In genomic region chr10:97726636-97727178, GRCh38 we compare ENCODE assay signal across 9 cellular contexts. TPM values are rescaled to one million over a fixed set of nuclear protein-coding genes. Genes with fewer than 3 reads are reported as not detected.
A peak's percentile ranks its signal among the peaks of the same experiment; 100 is the strongest.
DNase-seq lines count a peak whose midpoint lies in the region; ATAC-seq, FAIRE-seq and TF ChIP-seq lines count a peak whose summit lies in the region.
"Had no signal": no experiment of that assay in that cellular context is flagged by ENCODE, and none has a peak within 500 bp of the region (broad histone marks: within the 10 kb centered on the region; RNA-seq: fewer than 3 reads in every experiment).

No MANE protein-coding gene starts in this region.

- H3K9ac ChIP-seq in GM12878 (ENCODE audit: control insufficient read depth, insufficient read depth, low read length) (no peak overlapping the region), subcutaneous abdominal adipose tissue (ENCODE audit: low read length in 5 of 5) (no peak overlapping the region)

- H3K9me3 ChIP-seq in GM12878 (replicated peaks; ENCODE audit: control insufficient read depth, insufficient read depth, low read length) = no peaks in the 10 kb centered on the region; the same call in 2 of the 3 replicates
- no peaks in the 10 kb centered on the region for H3K9me3 ChIP-seq in subcutaneous abdominal adipose tissue (ENCODE audit: control insufficient read depth in 5 of 5, low read length in 5 of 5)

- no peak for FAIRE-seq in GM12878 (lab: Jason Lieb, UNC)
- FAIRE-seq: GM19239 had no signal

- POLR2A ChIA-PET in GM12878 (lab: Charles Lee) = no interaction called here

- in situ Hi-C loops in GM12878 (cut with MboI) = no loop called here

- CTCF ChIA-PET in GM12878 (lab: Yijun Ruan, JAX) = interaction anchor here (1.1 to 21.5 kb wide), 4 partner anchors 9 to 142 kb away, joined by 3 to 416 read pairs (median 15); partner anchors contain the start of genes MARVELD1 and ZFYVE27

- H3K27ac ChIP-seq in GM12878 (ENCODE audit: control insufficient read depth, insufficient read depth) (no peak overlapping the region), subcutaneous abdominal adipose tissue (ENCODE audit: low read depth, low read length) (no peak overlapping the region)

- SMC1A ChIA-PET in GM12878 (lab: Charles Lee; ENCODE audit: uncharacterized antibody, unreplicated experiment) = interaction anchor here (0.8 to 1.0 kb wide), 3 partner anchors 24 to 50 kb away, joined by 3 read pairs; no protein-coding TSS in a partner anchor

- no peak overlapping the region for H3K4me2 ChIP-seq in GM12878 (ENCODE audit: control insufficient read depth, insufficient read depth)

- no peak overlapping the region for H2AFZ ChIP-seq in GM12878 (ENCODE audit: control insufficient read depth, low read depth, low read length)

- H3K27me3 ChIP-seq in GM12878 (replicated peaks in 1 of 2; ENCODE audit: control insufficient read depth in 2 of 2, insufficient read depth in 2 of 2, low read length in 1 of 2) (no peaks in the 10 kb centered on the region), kidney epithelial cell (ENCODE audit: control insufficient read depth, insufficient read depth, low read length) (no peaks in the 10 kb centered on the region), subcutaneous abdominal adipose tissue (ENCODE audit: control insufficient read depth in 5 of 5, insufficient read depth in 4 of 5, low read length in 5 of 5) (no peaks in the 10 kb centered on the region)

- no peak for TF ChIP-seq RAD21 in GM12878 (IDR thresholded peaks at IDR 0.05; ENCODE audit: insufficient read depth, low read depth, low read length)

- H3K4me3 ChIP-seq in GM12878 (no peak overlapping the region), kidney epithelial cell (ENCODE audit: low read depth, low read length) (peak overlapping the region; percentile 42), subcutaneous abdominal adipose tissue (ENCODE audit: low read depth in 1 of 5, low read length in 5 of 5) (peak overlapping the region; percentile 13 to 49 (median 26))

- TF ChIP-seq CTCF in GM12878 (IDR thresholded peaks at IDR 0.05 in 2 of 3, conservative IDR thresholded peaks at IDR 0.05 in 1 of 3; ENCODE audit: control insufficient read depth in 2 of 3, extremely low read depth in 1 of 3, insufficient read depth in 1 of 3, low read depth in 3 of 3, low read length in 3 of 3) (no peak), kidney epithelial cell (IDR thresholded peaks at IDR 0.05; ENCODE audit: insufficient read depth, low read length, poor library complexity, severe bottlenecking) (no peak)

- no peaks in the 10 kb centered on the region for H3K36me3 ChIP-seq in GM12878 (ENCODE audit: control insufficient read depth in 2 of 2, insufficient read depth in 2 of 2, low read length in 1 of 2)
- H3K36me3 ChIP-seq in kidney epithelial cell (ENCODE audit: control insufficient read depth, insufficient read depth, low read length) = no peaks in the 10 kb centered on the region
- no peaks in the 10 kb centered on the region for H3K36me3 ChIP-seq in subcutaneous abdominal adipose tissue (ENCODE audit: control insufficient read depth in 5 of 5, insufficient read depth in 5 of 5, low read length in 5 of 5)

- intact Hi-C loops in GM12878 (cut with micrococcal nuclease; ENCODE audit: unreplicated experiment) = no loop called here

- RAD21 ChIA-PET in GM12878 (lab: Charles Lee; ENCODE audit: unreplicated experiment) = interaction anchor here (0.7 to 1.1 kb wide), 2 partner anchors 25 to 41 kb away, joined by 3 to 7 read pairs; no protein-coding TSS in a partner anchor

- no peaks in the 10 kb centered on the region for H3K79me2 ChIP-seq in GM12878 (ENCODE audit: control insufficient read depth, insufficient read depth, low read length)

- no peaks in the 10 kb centered on the region for H3K4me1 ChIP-seq in GM12878 (ENCODE audit: control insufficient read depth, insufficient read depth, low read length)
- peaks cover 0 to 8% (median 5%) of the 10 kb centered on the region in 5 donors for H3K4me1 ChIP-seq in subcutaneous abdominal adipose tissue (ENCODE audit: control insufficient read depth in 5 of 5, insufficient read depth in 5 of 5, low read length in 5 of 5)

- TF ChIP-seq POLR2A in GM12878 (IDR thresholded peaks at IDR 0.05; ENCODE audit: low read depth, low read length) = no peak

- H4K20me1 ChIP-seq in GM12878 (ENCODE audit: control insufficient read depth, insufficient read depth) = no peaks in the 10 kb centered on the region

- ATAC-seq in GM12878 = no peak
- no peak for ATAC-seq in GM19455 (IDR thresholded peaks at IDR 0.05; ENCODE audit: unreplicated experiment)

- DNase-seq in HT1080 (ENCODE audit: low read depth) (peak; percentile 84), GM12878 (ENCODE audit: low read depth, low spot score) (no peak), kidney epithelial cell (ENCODE audit: low read depth) (no peak), SW480 (ENCODE audit: low spot score) (no peak), GF-D8 (lab: John Stamatoyannopoulos, UW) (no peak)
- DNase-seq: NCI-H2171 treated with DMSO at 0.1 percent for 48 hours had no signal

- 58% methylated on average over 8 of the region's 8 CpGs for WGBS in GM12878 (ENCODE audit: insufficient coverage, insufficient replicate concordance, low lambda C conversion rate, missing lambda C conversion rate)

- no TSS peak for BruUV-seq in GM12878 (replicated peaks; lab: Mats Ljungman, UMichigan)

- no peak for TF ChIP-seq EP300 in GM12878 (IDR thresholded peaks at IDR 0.05; ENCODE audit: borderline replicate concordance in 1 of 2, control insufficient read depth in 1 of 2, low read depth in 2 of 2, low read length in 2 of 2)

RNA-seq across cellular contexts. Expression of gene ZFYVE27, which starts 10.2 kb away (rescaled TPM):
- total RNA-seq in HT1080 (2014; rRNA removed; shearing (Covaris generic)) = 19.4 and 20.9 TPM in 2 replicates
- polyA plus RNA-seq in HT1080 (2015; cell fraction: cytosol; rRNA removed) = 13.7 and 14.0 TPM in 2 replicates
- polyA plus RNA-seq in HT1080 (2015; cell fraction: nucleus; rRNA removed) = 44.9 and 49.2 TPM in 2 replicates
- 105 and 111 TPM in 2 replicates for total RNA-seq in GM12878 (2013; cell fraction: nucleolus; rRNA removed)
- total RNA-seq in GM12878 (2014; rRNA removed) (25.7 and 28.9 TPM in 2 replicates), GM12878 (2014; rRNA removed; fragmentation: Illumina TruSeq; extraction: Trizol) (14.5 and 16.4 TPM in 2 replicates), GM12878 (2021) (23.7 and 25.3 TPM in 2 replicates), kidney epithelial cell (31.8 and 32.3 TPM in 2 replicates)
- polyA plus RNA-seq in GM12878 (2011; ENCODE audit: low read depth) = 10.4 TPM
- polyA plus RNA-seq in GM12878 (2011; rRNA removed) (20.3 and 28.2 TPM in 2 replicates), GM12878 (2014; fragmentation: Illumina TruSeq; extraction: Trizol) (11.1 and 16.6 TPM in 2 replicates), GM12878 (2014; fragmentation: Nextera tagmentation; extraction: Ambion mirVana) (1 to 10 TPM; 1.1 to 1.3 TPM), GM12878 (2014; rRNA removed) (26.2 and 26.3 TPM in 2 replicates), GM12878 (2016; fragmentation: Nextera tagmentation; extraction: Ambion mirVana) (10 to 100 TPM; 20.8 to 22.1 TPM)
- 26.9 and 33.5 TPM in 2 replicates for polyA plus RNA-seq in GM12878 (2011; cell fraction: cytosol; rRNA removed)
- 117 TPM in 2 replicates for polyA plus RNA-seq in GM12878 (2011; cell fraction: nucleus; rRNA removed)
- 18.7 and 19.2 TPM in 2 replicates for polyA plus RNA-seq in GM12878 (2012)
- polyA minus RNA-seq in GM12878 (2011; rRNA and poly(A)+ RNA removed) = 21.9 and 42.0 TPM in 2 replicates
- 7.0 and 12.7 TPM in 2 replicates for polyA minus RNA-seq in GM12878 (2011; cell fraction: cytosol; rRNA and poly(A)+ RNA removed)
- polyA minus RNA-seq in GM12878 (2011; cell fraction: nucleus; rRNA and poly(A)+ RNA removed) = 46.1 and 55.0 TPM in 2 replicates

RNA-seq across cellular contexts. Expression of gene MARVELD1, which starts 13.2 kb away (rescaled TPM):
- total RNA-seq in HT1080 (2014; rRNA removed; shearing (Covaris generic)) = 40.5 and 48.1 TPM in 2 replicates
- polyA plus RNA-seq in HT1080 (2015; cell fraction: cytosol; rRNA removed) = 63.4 and 64.3 TPM in 2 replicates
- polyA plus RNA-seq in HT1080 (2015; cell fraction: nucleus; rRNA removed) = 45.5 and 52.2 TPM in 2 replicates
- total RNA-seq in GM12878 (2013; cell fraction: nucleolus; rRNA removed) = 4.2 and 6.0 TPM in 2 replicates
- total RNA-seq in GM12878 (2014; rRNA removed) (2.8 TPM in 2 replicates), GM12878 (2014; rRNA removed; fragmentation: Illumina TruSeq; extraction: Trizol) (2.6 and 3.5 TPM in 2 replicates), GM12878 (2021) (7.4 and 8.4 TPM in 2 replicates), kidney epithelial cell (31.0 and 37.2 TPM in 2 replicates)
- 1.2 TPM for polyA plus RNA-seq in GM12878 (2011; ENCODE audit: low read depth)
- polyA plus RNA-seq in GM12878 (2011; rRNA removed) (0.32 and 0.54 TPM in 2 replicates), GM12878 (2014; fragmentation: Illumina TruSeq; extraction: Trizol) (8.1 and 10.0 TPM in 2 replicates), GM12878 (2014; fragmentation: Nextera tagmentation; extraction: Ambion mirVana) (1 to 10 TPM; 2.8 TPM), GM12878 (2014; rRNA removed) (6.0 and 7.0 TPM in 2 replicates), GM12878 (2016; fragmentation: Nextera tagmentation; extraction: Ambion mirVana) (1 to 10 TPM; 2.7 to 3.6 TPM)
- polyA plus RNA-seq in GM12878 (2011; cell fraction: cytosol; rRNA removed) = 0.50 and 0.79 TPM in 2 replicates
- polyA plus RNA-seq in GM12878 (2011; cell fraction: nucleus; rRNA removed) = 1.3 and 1.5 TPM in 2 replicates
- polyA plus RNA-seq in GM12878 (2012) = 1.5 and 2.2 TPM in 2 replicates
- polyA minus RNA-seq in GM12878 (2011; rRNA and poly(A)+ RNA removed) = 0.15 and 0.21 TPM in 2 replicates
- 0.40 and 0.73 TPM in 2 replicates for polyA minus RNA-seq in GM12878 (2011; cell fraction: cytosol; rRNA and poly(A)+ RNA removed)
- polyA minus RNA-seq in GM12878 (2011; cell fraction: nucleus; rRNA and poly(A)+ RNA removed) = 0.38 and 0.48 TPM in 2 replicates

RNA-seq across cellular contexts. Expression of gene AVPI1, which starts 39.7 kb away (rescaled TPM):
- total RNA-seq in HT1080 (2014; rRNA removed; shearing (Covaris generic)) = 27.4 and 34.9 TPM in 2 replicates
- 14.5 and 16.8 TPM in 2 replicates for polyA plus RNA-seq in HT1080 (2015; cell fraction: cytosol; rRNA removed)
- polyA plus RNA-seq in HT1080 (2015; cell fraction: nucleus; rRNA removed) = 8.9 and 12.3 TPM in 2 replicates
- total RNA-seq in GM12878 (2013; cell fraction: nucleolus; rRNA removed) = 1.4 and 2.5 TPM in 2 replicates
- total RNA-seq in GM12878 (2014; rRNA removed) (0.82 and 1.1 TPM in 2 replicates), GM12878 (2014; rRNA removed; fragmentation: Illumina TruSeq; extraction: Trizol) (0.37 and 0.63 TPM in 2 replicates), GM12878 (2021) (1.1 and 1.4 TPM in 2 replicates), kidney epithelial cell (17.2 and 18.9 TPM in 2 replicates)
- polyA plus RNA-seq in GM12878 (2011; ENCODE audit: low read depth) = 1.2 TPM
- polyA plus RNA-seq in GM12878 (2011; rRNA removed) (0.43 and 1.0 TPM in 2 replicates), GM12878 (2014; fragmentation: Illumina TruSeq; extraction: Trizol) (0.21 and 0.65 TPM in 2 replicates), GM12878 (2014; fragmentation: Nextera tagmentation; extraction: Ambion mirVana) (under 1 TPM; 0.08 to 0.13 TPM), GM12878 (2014; rRNA removed) (0.65 and 1.2 TPM in 2 replicates), GM12878 (2016; fragmentation: Nextera tagmentation; extraction: Ambion mirVana) (1 to 10 TPM; 1.3 to 1.4 TPM)
- polyA plus RNA-seq in GM12878 (2011; cell fraction: cytosol; rRNA removed) = 1.4 and 1.9 TPM in 2 replicates
- polyA plus RNA-seq in GM12878 (2011; cell fraction: nucleus; rRNA removed) = 0.73 and 0.83 TPM in 2 replicates
- 1.2 and 1.6 TPM in 2 replicates for polyA plus RNA-seq in GM12878 (2012)
- polyA minus RNA-seq in GM12878 (2011; rRNA and poly(A)+ RNA removed) = 0.66 and 0.93 TPM in 2 replicates
- polyA minus RNA-seq in GM12878 (2011; cell fraction: cytosol; rRNA and poly(A)+ RNA removed) = 7.1 and 8.2 TPM in 2 replicates
- polyA minus RNA-seq in GM12878 (2011; cell fraction: nucleus; rRNA and poly(A)+ RNA removed) = 1.3 and 1.8 TPM in 2 replicates

RNA-seq across cellular contexts. Expression of gene SFRP5, which starts 45.1 kb away (rescaled TPM):
- not detected in 2 replicates for total RNA-seq in HT1080 (2014; rRNA removed; shearing (Covaris generic))
- not detected in 2 replicates for polyA plus RNA-seq in HT1080 (2015; cell fraction: cytosol; rRNA removed)
- polyA plus RNA-seq in HT1080 (2015; cell fraction: nucleus; rRNA removed) = not detected in 2 replicates
- total RNA-seq in GM12878 (2013; cell fraction: nucleolus; rRNA removed) = not detected in 2 replicates
- total RNA-seq in GM12878 (2014; rRNA removed) = not detected in 2 replicates
- not detected in 2 replicates for total RNA-seq in GM12878 (2014; rRNA removed; fragmentation: Illumina TruSeq; extraction: Trizol)
- 0.11 TPM in 1 of 2 replicates, not detected in the other for total RNA-seq in GM12878 (2021)
- polyA plus RNA-seq in GM12878 (2011; ENCODE audit: low read depth) = not detected
- not detected in 2 replicates for polyA plus RNA-seq in GM12878 (2011; rRNA removed)
- not detected in 2 replicates for polyA plus RNA-seq in GM12878 (2011; cell fraction: cytosol; rRNA removed)
- polyA plus RNA-seq in GM12878 (2011; cell fraction: nucleus; rRNA removed) = not detected in 2 replicates
- polyA plus RNA-seq in GM12878 (2012) = not detected in 2 replicates
- not detected in 2 replicates for polyA plus RNA-seq in GM12878 (2014; fragmentation: Illumina TruSeq; extraction: Trizol)
- not detected for polyA plus RNA-seq in GM12878 (2014; fragmentation: Nextera tagmentation; extraction: Ambion mirVana)
- polyA plus RNA-seq in GM12878 (2014; rRNA removed) = not detected in 2 replicates
- polyA plus RNA-seq in GM12878 (2016; fragmentation: Nextera tagmentation; extraction: Ambion mirVana) = not detected
- polyA minus RNA-seq in GM12878 (2011; rRNA and poly(A)+ RNA removed) = not detected in 2 replicates
- polyA minus RNA-seq in GM12878 (2011; cell fraction: cytosol; rRNA and poly(A)+ RNA removed) = not detected in 2 replicates
- not detected in 2 replicates for polyA minus RNA-seq in GM12878 (2011; cell fraction: nucleus; rRNA and poly(A)+ RNA removed)
- not detected in 2 replicates for total RNA-seq in kidney epithelial cell
